Comparison of ENCODE assay signal across 8 cellular contexts in genomic region chrX:103404225-103405008, GRCh38. TPM values are rescaled to one million over a fixed set of nuclear protein-coding genes. Genes with fewer than 3 reads are reported as not detected.
DNase-seq lines count a peak whose midpoint lies in the region; ATAC-seq and TF ChIP-seq lines count a peak whose summit lies in the region.

No MANE protein-coding gene starts in this region.

- H3K9me3 ChIP-seq in CD4-positive, CD25-positive, alpha-beta regulatory T cell (ENCODE audit: control insufficient read depth in 2 of 2, low read length in 2 of 2): no peaks in the 10 kb centered on the region
- no peaks in the 10 kb centered on the region for H3K9me3 ChIP-seq in upper lobe of right lung

- DNase-seq in CD4-positive, CD25-positive, alpha-beta regulatory T cell: peak; percentile 19 to 77 (median 38)
- DNase-seq in GM19240 (ENCODE audit: insufficient read length, low spot score) (peak; percentile 34), NCI-H69 (lab: John Stamatoyannopoulos, UW) (peak; percentile 48), glomerular endothelial cell (ENCODE audit: extremely low read depth, low read depth, low spot score) (peak; percentile 63), occipital lobe (lab: John Stamatoyannopoulos, UW) (peak; percentile 2), upper lobe of right lung (peak; percentile 69)
- peak; percentile 26 for DNase-seq in activated T-helper 2 cell treated with anti-CD3 and anti-CD28 coated beads, Interferon-gamma antibody, Interleukin-2, Interleukin-4, amounts not matched to agents 10 μg/mL and 5 μg/mL and 100 μg/mL, durations not matched to agents 14 hours and 24 hours and 36 hours (ENCODE audit: low spot score)

- no peaks in the 10 kb centered on the region for H3K36me3 ChIP-seq in CD4-positive, CD25-positive, alpha-beta regulatory T cell (ENCODE audit: control insufficient read depth, insufficient read depth, low read length)
- H3K36me3 ChIP-seq in upper lobe of right lung: no peaks in the 10 kb centered on the region

- H3K4me1 ChIP-seq in CD4-positive, CD25-positive, alpha-beta regulatory T cell (ENCODE audit: control insufficient read depth, insufficient read depth, low read length, poor library complexity, severe bottlenecking): no peaks in the 10 kb centered on the region
- H3K4me1 ChIP-seq in upper lobe of right lung: no peaks in the 10 kb centered on the region

- H3K27me3 Mint-ChIP-seq in CD4-positive, CD25-positive, alpha-beta regulatory T cell: peaks cover 7% of the 10 kb centered on the region
- H3K27me3 Mint-ChIP-seq in activated T-helper 2 cell treated with anti-CD3 and anti-CD28 coated beads, Interferon-gamma antibody, Interleukin-2, Interleukin-4, amounts not matched to agents 10 μg/mL and 5 μg/mL and 100 μg/mL, durations not matched to agents 14 hours and 24 hours and 36 hours (ENCODE audit: low read depth): no peaks in the 10 kb centered on the region

- peak overlapping the region in 2 of 3 donors; percentile 6 to 82 for H3K27ac Mint-ChIP-seq in CD4-positive, CD25-positive, alpha-beta regulatory T cell
- peak overlapping the region; percentile 33 for H3K27ac Mint-ChIP-seq in activated T-helper 2 cell treated with anti-CD3 and anti-CD28 coated beads, Interferon-gamma antibody, Interleukin-2, Interleukin-4, amounts not matched to agents 10 μg/mL and 5 μg/mL and 100 μg/mL, durations not matched to agents 14 hours and 24 hours and 36 hours

- H3K4me3 Mint-ChIP-seq in CD4-positive, CD25-positive, alpha-beta regulatory T cell: peak overlapping the region in 3 of 4 donors; percentile 82 to 83 (median 82)
- H3K4me3 Mint-ChIP-seq in activated T-helper 2 cell treated with anti-CD3 and anti-CD28 coated beads, Interferon-gamma antibody, Interleukin-2, Interleukin-4, amounts not matched to agents 10 μg/mL and 5 μg/mL and 100 μg/mL, durations not matched to agents 14 hours and 24 hours and 36 hours (ENCODE audit: low read depth): peak overlapping the region; percentile 87

- no peak for TF ChIP-seq CTCF in upper lobe of right lung (IDR thresholded peaks at IDR 0.05)

- peak; percentile 37 to 44 for ATAC-seq in CD4-positive, CD25-positive, alpha-beta regulatory T cell (ENCODE audit: low read depth in 2 of 2)
- peak; percentile 90 for ATAC-seq in HG03196 (IDR thresholded peaks at IDR 0.05; ENCODE audit: unreplicated experiment)
- peak; percentile 87 for ATAC-seq in upper lobe of right lung

- H3K4me1 Mint-ChIP-seq in CD4-positive, CD25-positive, alpha-beta regulatory T cell: peaks cover 0 to 16% (median 10%) of the 10 kb centered on the region in 4 donors
- H3K4me1 Mint-ChIP-seq in activated T-helper 2 cell treated with anti-CD3 and anti-CD28 coated beads, Interferon-gamma antibody, Interleukin-2, Interleukin-4, amounts not matched to agents 10 μg/mL and 5 μg/mL and 100 μg/mL, durations not matched to agents 14 hours and 24 hours and 36 hours (ENCODE audit: low read depth): peaks cover 7% of the 10 kb centered on the region

- H3K36me3 Mint-ChIP-seq in CD4-positive, CD25-positive, alpha-beta regulatory T cell: no peaks in the 10 kb centered on the region
- H3K36me3 Mint-ChIP-seq in activated T-helper 2 cell treated with anti-CD3 and anti-CD28 coated beads, Interferon-gamma antibody, Interleukin-2, Interleukin-4, amounts not matched to agents 10 μg/mL and 5 μg/mL and 100 μg/mL, durations not matched to agents 14 hours and 24 hours and 36 hours (ENCODE audit: low read depth): no peaks in the 10 kb centered on the region

- peak overlapping the region; percentile 43 for H3K4me3 ChIP-seq in CD4-positive, CD25-positive, alpha-beta regulatory T cell (ENCODE audit: low read depth, low read length)
- H3K4me3 ChIP-seq in upper lobe of right lung: peak overlapping the region; percentile 49

- no peaks in the 10 kb centered on the region for H3K9me3 Mint-ChIP-seq in CD4-positive, CD25-positive, alpha-beta regulatory T cell
- H3K9me3 Mint-ChIP-seq in activated T-helper 2 cell treated with anti-CD3 and anti-CD28 coated beads, Interferon-gamma antibody, Interleukin-2, Interleukin-4, amounts not matched to agents 10 μg/mL and 5 μg/mL and 100 μg/mL, durations not matched to agents 14 hours and 24 hours and 36 hours: no peaks in the 10 kb centered on the region

- H3K27me3 ChIP-seq in CD4-positive, CD25-positive, alpha-beta regulatory T cell (ENCODE audit: control insufficient read depth, insufficient read depth, low read length): no peaks in the 10 kb centered on the region
- H3K27me3 ChIP-seq in upper lobe of right lung: no peaks in the 10 kb centered on the region

- intact Hi-C loops in activated T-helper 2 cell treated with anti-CD3 and anti-CD28 coated beads, Interferon-gamma antibody, Interleukin-2, Interleukin-4, amounts not matched to agents 10 μg/mL and 5 μg/mL and 100 μg/mL, durations not matched to agents 14 hours and 24 hours and 36 hours (cut with micrococcal nuclease): no loop called here
- intact Hi-C loops in upper lobe of right lung (cut with DNase I): no loop called here

- no peak overlapping the region for H3K27ac ChIP-seq in CD4-positive, CD25-positive, alpha-beta regulatory T cell (ENCODE audit: insufficient read depth, low read length, poor library complexity, severe bottlenecking)
- H3K27ac ChIP-seq in upper lobe of right lung: peak overlapping the region; percentile 63

RNA-seq across cellular contexts. Expression of gene BEX3, which starts 28.1 kb away (rescaled TPM):
- 29.2 TPM for total RNA-seq in CD4-positive, CD25-positive, alpha-beta regulatory T cell
- polyA plus RNA-seq in CD4-positive, CD25-positive, alpha-beta regulatory T cell: 100 to 1,000 TPM; 115 to 166 (median 150) TPM
- 7.0 and 8.4 TPM in 2 replicates for total RNA-seq in activated T-helper 2 cell treated with anti-CD3 and anti-CD28 coated beads, Interferon-gamma antibody, Interleukin-2, Interleukin-4, amounts not matched to agents 10 μg/mL and 5 μg/mL and 100 μg/mL, durations not matched to agents 14 hours and 24 hours and 36 hours
- total RNA-seq in glomerular endothelial cell (236 and 239 TPM in 2 replicates), occipital lobe (138 TPM), upper lobe of right lung (124 TPM)

RNA-seq across cellular contexts. Expression of gene TCEAL9, which starts 48.1 kb away (rescaled TPM):
- total RNA-seq in CD4-positive, CD25-positive, alpha-beta regulatory T cell: 1.2 TPM
- polyA plus RNA-seq in CD4-positive, CD25-positive, alpha-beta regulatory T cell: 1 to 10 TPM in 2 of 4 donors, under 1 TPM in 2; 0.39 to 1.7 (median 1.2) TPM
- total RNA-seq in activated T-helper 2 cell treated with anti-CD3 and anti-CD28 coated beads, Interferon-gamma antibody, Interleukin-2, Interleukin-4, amounts not matched to agents 10 μg/mL and 5 μg/mL and 100 μg/mL, durations not matched to agents 14 hours and 24 hours and 36 hours: 0.73 and 0.97 TPM in 2 replicates
- total RNA-seq in glomerular endothelial cell (106 and 126 TPM in 2 replicates), occipital lobe (36.5 TPM), upper lobe of right lung (45.4 TPM)

Comparison
In these comparisons a context has a peak if more than half of its experiments do, and no peak if none do; other contexts are left out.
1. DNase-seq: peak in every context shown above with its lines; median percentile 69 in upper lobe of right lung; 63 in glomerular endothelial cell; 48 in NCI-H69; 38 in CD4-positive, CD25-positive, alpha-beta regulatory T cell; 34 in GM19240; 26 in activated T-helper 2 cell treated with anti-CD3 and anti-CD28 coated beads, Interferon-gamma antibody, Interleukin-2, Interleukin-4, amounts not matched to agents 10 μg/mL and 5 μg/mL and 100 μg/mL, durations not matched to agents 14 hours and 24 hours and 36 hours; 2 in occipital lobe.
2. RNA of gene TCEAL9, which starts 48.1 kb away (total RNA-seq): 106 to 126 TPM in glomerular endothelial cell, 45.4 TPM in upper lobe of right lung (single experiment) and 36.5 TPM in occipital lobe (single experiment); 1.2 TPM in CD4-positive, CD25-positive, alpha-beta regulatory T cell (single experiment) and 0.73 to 0.97 TPM in activated T-helper 2 cell treated with anti-CD3 and anti-CD28 coated beads, Interferon-gamma antibody, Interleukin-2, Interleukin-4, amounts not matched to agents 10 μg/mL and 5 μg/mL and 100 μg/mL, durations not matched to agents 14 hours and 24 hours and 36 hours; every median in the first group is over 10 times any median in the second.
3. Peak in every context shown above with its lines, with median percentiles within 50 percentile points of each other: ATAC-seq.